9 cellular contexts compared by ENCODE assay signal in genomic region chr12:2384533-2385328, GRCh38.
DNase-seq lines count a peak whose midpoint lies in the region; ATAC-seq and TF ChIP-seq lines count a peak whose summit lies in the region.
"Had no signal": no experiment of that assay in that cellular context is flagged by ENCODE, and none has a peak within 500 bp of the region (broad histone marks: within the 10 kb centered on the region; RNA-seq: fewer than 3 reads in every experiment).

No MANE protein-coding gene starts in this region.

- H3K4me1 Mint-ChIP-seq in nephron, result peaks cover 33% of the 10 kb centered on the region

- H3K9me3 Mint-ChIP-seq in nephron, result no peaks in the 10 kb centered on the region

- peak overlapping the region; percentile 5 to 73 (median 52) for H3K27ac Mint-ChIP-seq in nephron

- H3K9me3 ChIP-seq in cardiac muscle cell (ENCODE audit: low read depth) (no peaks in the 10 kb centered on the region), esophagus squamous epithelium (no peaks in the 10 kb centered on the region), vagina (no peaks in the 10 kb centered on the region)

- H3K4me3 ChIP-seq in cardiac muscle cell, result no peak overlapping the region
- H3K4me3 ChIP-seq in esophagus squamous epithelium, result peak overlapping the region in 1 of 4 donors; percentile 25
- H3K4me3 ChIP-seq in vagina, result peak overlapping the region; percentile 7 to 11

- no peaks in the 10 kb centered on the region for H3K36me3 Mint-ChIP-seq in nephron (ENCODE audit: low read depth)

- H3K27me3 ChIP-seq in cardiac muscle cell (no peaks in the 10 kb centered on the region), esophagus squamous epithelium (peaks cover 0 to 4% (median 0%) of the 10 kb centered on the region in 4 donors), vagina (no peaks in the 10 kb centered on the region)

- WGBS in esophagus squamous epithelium, 2 donors, result 56 to 78% methylated on average over 14 to 15 of the region's 15 CpGs

- H3K27ac ChIP-seq in cardiac muscle cell (no peak overlapping the region), esophagus squamous epithelium (peak overlapping the region; percentile 7 to 71 (median 52)), vagina (peak overlapping the region; percentile 82)

- no peaks in the 10 kb centered on the region for H3K36me3 ChIP-seq in cardiac muscle cell
- no peaks in the 10 kb centered on the region for H3K36me3 ChIP-seq in esophagus squamous epithelium
- no peaks in the 10 kb centered on the region for H3K36me3 ChIP-seq in vagina

- ATAC-seq in Right ventricle myocardium superior (ENCODE audit: poor library complexity) (no peak), left colon (no peak)

- DNase-seq in cardiac muscle cell (ENCODE audit: low read depth in 1 of 2, low spot score in 1 of 2), result peak in 1 of 2 donors; percentile 65
- DNase-seq in Right ventricle myocardium superior, result no peak
- DNase-seq in esophagus squamous epithelium (lab: John Stamatoyannopoulos, UW), result no peak
- no peak for DNase-seq in vagina (ENCODE audit: extremely low spot score in 2 of 2)
- no peak for DNase-seq in iPS-NIHi11 (ENCODE audit: low spot score)
- DNase-seq in left colon, result no peak
- no peak for DNase-seq in NCI-H187 (lab: John Stamatoyannopoulos, UW)
- DNase-seq: T1000 had no signal

- peaks cover 22% of the 10 kb centered on the region for H3K4me1 ChIP-seq in cardiac muscle cell (ENCODE audit: low read depth)
- H3K4me1 ChIP-seq in esophagus squamous epithelium, result peaks cover 0 to 18% (median 4%) of the 10 kb centered on the region in 3 donors
- H3K4me1 ChIP-seq in vagina, result peaks cover 28% of the 10 kb centered on the region

- TF ChIP-seq POLR2A in esophagus squamous epithelium (IDR thresholded peaks at IDR 0.05) (no peak), vagina (IDR thresholded peaks at IDR 0.05) (no peak)

- peak overlapping the region in 1 of 3 experiments; percentile 21 for H3K4me3 Mint-ChIP-seq in nephron

- TF ChIP-seq CTCF in cardiac muscle cell (IDR thresholded peaks at IDR 0.05; ENCODE audit: low read depth, low read length), result peak; percentile 15
- no peak for TF ChIP-seq CTCF in esophagus squamous epithelium (IDR thresholded peaks at IDR 0.05)
- TF ChIP-seq CTCF in nephron (IDR thresholded peaks at IDR 0.05; ENCODE audit: unreplicated experiment in 3 of 3), result no peak
- no peak for TF ChIP-seq CTCF in vagina (IDR thresholded peaks at IDR 0.05)

- peaks cover 4% of the 10 kb centered on the region for H3K27me3 Mint-ChIP-seq in nephron (ENCODE audit: low read depth)

- intact Hi-C loops in Right ventricle myocardium superior (cut with DNase I), result no loop called here
- intact Hi-C loops in esophagus squamous epithelium (cut with DNase I), result no loop called here
- intact Hi-C loops in vagina (cut with DNase I), result no loop called here
- intact Hi-C loops in left colon (cut with DNase I, micrococcal nuclease), result no loop called here
